ENCODE assay signal across 19 cellular contexts in genomic region chr2:211354481-211354880, GRCh38.
DNase-seq lines count a peak whose midpoint lies in the region; ATAC-seq and TF ChIP-seq lines count a peak whose summit lies in the region.
"Had no signal": no experiment of that assay in that cellular context is flagged by ENCODE, and none has a peak within 500 bp of the region (broad histone marks: within the 10 kb centered on the region; RNA-seq: fewer than 3 reads in every experiment).

No MANE protein-coding gene starts in this region.

- H3K4me3 ChIP-seq in epithelial cell of esophagus (ENCODE audit: low read length), result no peak overlapping the region
- H3K4me3 ChIP-seq: A549; BLaER1 treated with 17β-estradiol and CSF1 and Interleukin-3, amounts not matched to agents 10 nM and 100 nM; GM23338 had no signal

- no peak for ATAC-seq in GM18498 (IDR thresholded peaks at IDR 0.05; ENCODE audit: unreplicated experiment)
- ATAC-seq: A549, HCT116 had no signal

- DNase-seq in Caki2 (ENCODE audit: low read depth) (peak; percentile 35), epithelial cell of esophagus (ENCODE audit: low read depth) (peak; percentile 4), renal cortical epithelial cell (ENCODE audit: low read depth) (peak; percentile 66), DMS153 treated with DMSO at 0.1 percent for 48 hours (lab: John Stamatoyannopoulos, UW; ENCODE audit: unreplicated experiment) (no peak), hippocampal formation (lab: John Stamatoyannopoulos, UW) (no peak)
- DNase-seq: 8988T; ACHN; AML-193; BE2C; Calu3; CD4-positive, alpha-beta T cell; CD8-positive, alpha-beta memory T cell; DND-41; H9 had no signal

- in situ Hi-C loops in Caki2 (cut with HindIII; ENCODE audit: low pct_unique_long_range_greater_than_20kb, low sequenced_read_pairs), result no loop called here

- no peak for TF ChIP-seq CTCF in epithelial cell of esophagus (IDR thresholded peaks at IDR 0.05; ENCODE audit: insufficient read depth, low read depth, low read length, missing control alignments)

Comparison
In these comparisons a context has a peak if more than half of its experiments do, and no peak if none do; other contexts are left out.
1. DNase-seq: peak in Caki2 (single experiment), epithelial cell of esophagus (single experiment) and renal cortical epithelial cell (single experiment); none in DMS153 treated with DMSO at 0.1 percent for 48 hours (single experiment) and hippocampal formation (0 of 2).